1 cellular context compared by ENCODE assay signal in genomic region chr21:21373969-21374368, GRCh38.
A peak's percentile ranks its signal among the peaks of the same experiment; 100 is the strongest.
TF ChIP-seq lines count a peak whose summit lies in the region.

No MANE protein-coding gene starts in this region.

TF ChIP-seq in K562, 482 proteins besides CTCF, POLR2A, EP300 and RAD21 (continued from another document):
- no peak for TF ChIP-seq PATZ1 (CRISPR knock-in tag; IDR thresholded peaks at IDR 0.05; ENCODE audit: borderline replicate concordance)
- TF ChIP-seq MAFK (IDR thresholded peaks at IDR 0.05; ENCODE audit: low read length) = no peak
- TF ChIP-seq FOXA3 (CRISPR knock-in tag; conservative IDR thresholded peaks at IDR 0.05 in 1 of 2, IDR thresholded peaks at IDR 0.05 in 1 of 2) = no peak
- TF ChIP-seq ZNF511 (CRISPR knock-in tag; IDR thresholded peaks at IDR 0.05) = no peak
- no peak for TF ChIP-seq RBM22 (IDR thresholded peaks at IDR 0.05; ENCODE audit: low read depth, low read length, poor library complexity, severe bottlenecking)
- peak; percentile 32; the same call in 1 of the 2 replicates for TF ChIP-seq CEBPB (tag; IDR thresholded peaks at IDR 0.05)
- TF ChIP-seq PRMT5 (CRISPR knock-in tag; IDR thresholded peaks at IDR 0.05) = no peak
- TF ChIP-seq ZNF583 (CRISPR knock-in tag; IDR thresholded peaks at IDR 0.05) = no peak
- TF ChIP-seq ATF3 (IDR thresholded peaks at IDR 0.05) = peak; percentile 37; the same call in 1 of the 2 replicates
- no peak for TF ChIP-seq ATF3 (CRISPR knock-in tag; conservative IDR thresholded peaks at IDR 0.05)
- no peak for TF ChIP-seq CREM (IDR thresholded peaks at IDR 0.05; ENCODE audit: low read depth)
